Comparison of ENCODE assay signal across 10 cellular contexts in genomic region chr10:119198438-119198837, GRCh38. TPM values are rescaled to one million over a fixed set of nuclear protein-coding genes. Genes with fewer than 3 reads are reported as not detected.
A peak's percentile ranks its signal among the peaks of the same experiment; 100 is the strongest.
DNase-seq lines count a peak whose midpoint lies in the region; ATAC-seq and TF ChIP-seq lines count a peak whose summit lies in the region.
"Had no signal": no experiment of that assay in that cellular context is flagged by ENCODE, and none has a peak within 500 bp of the region (broad histone marks: within the 10 kb centered on the region; RNA-seq: fewer than 3 reads in every experiment).

No MANE protein-coding gene starts in this region.

- no peaks in the 10 kb centered on the region for H3K27me3 ChIP-seq in breast epithelium
- H3K27me3 ChIP-seq in esophagus squamous epithelium: peaks cover 0 to 3% (median 0%) of the 10 kb centered on the region in 4 donors
- H3K27me3 ChIP-seq: SJSA1 had no signal

- H3K36me3 Mint-ChIP-seq in MCF 10A (ENCODE audit: insufficient read depth, unreplicated experiment): no peaks in the 10 kb centered on the region
- H3K36me3 Mint-ChIP-seq: CD8-positive, alpha-beta memory T cell had no signal

- peak; percentile 47 for DNase-seq in MCF 10A (ENCODE audit: unreplicated experiment)
- DNase-seq in breast epithelium (ENCODE audit: low spot score in 2 of 2): no peak
- DNase-seq in UCSD-AML1 (lab: John Stamatoyannopoulos, UW; ENCODE audit: unreplicated experiment): peak; percentile 39
- no peak for DNase-seq in esophagus squamous epithelium (lab: John Stamatoyannopoulos, UW)
- peak; percentile 59 for DNase-seq in stimulated activated CD8-positive, alpha-beta memory T cell treated with anti-CD3 and anti-CD28 coated beads, Interleukin-4, amount 100 ng/mL, for 48 hours
- DNase-seq in DMS53 (lab: John Stamatoyannopoulos, UW): no peak
- no peak for DNase-seq in SK-N-DZ (ENCODE audit: low spot score)

- no peaks in the 10 kb centered on the region for H3K9me3 Mint-ChIP-seq in MCF 10A (ENCODE audit: unreplicated experiment)
- H3K9me3 Mint-ChIP-seq: CD8-positive, alpha-beta memory T cell had no signal

- WGBS in esophagus squamous epithelium, 2 donors: 45 to 56% methylated on average over 7 of the region's 7 CpGs

- H3K36me3 ChIP-seq in breast epithelium: no peaks in the 10 kb centered on the region
- no peaks in the 10 kb centered on the region for H3K36me3 ChIP-seq in esophagus squamous epithelium
- H3K36me3 ChIP-seq: SJSA1 had no signal

- TF ChIP-seq CTCF in MCF 10A (IDR thresholded peaks at IDR 0.05; ENCODE audit: unreplicated experiment) (no peak), breast epithelium (IDR thresholded peaks at IDR 0.05) (no peak), esophagus squamous epithelium (IDR thresholded peaks at IDR 0.05) (peak in 3 of 6 experiments; percentile 2 to 46 (median 21))

- H3K27ac ChIP-seq in breast epithelium (no peak overlapping the region), esophagus squamous epithelium (peak overlapping the region in 3 of 4 donors; percentile 28 to 72 (median 61))

- H3K4me3 ChIP-seq in breast epithelium (no peak overlapping the region), esophagus squamous epithelium (no peak overlapping the region)
- H3K4me3 ChIP-seq: SJSA1 had no signal

- no peak overlapping the region for H3K27ac Mint-ChIP-seq in MCF 10A (ENCODE audit: low read depth, unreplicated experiment)

- POLR2A ChIA-PET in MCF 10A (lab: Yijun Ruan, JAX): interaction anchor here (1.4 to 2.0 kb wide), 3 partner anchors 8 to 397 kb away, joined by 5 to 10 read pairs (median 5); partner anchors contain the start of gene PRDX3

- no peak overlapping the region for H3K4me3 Mint-ChIP-seq in MCF 10A (ENCODE audit: unreplicated experiment)
- H3K4me3 Mint-ChIP-seq: CD8-positive, alpha-beta memory T cell had no signal

- ATAC-seq in HG02973 (IDR thresholded peaks at IDR 0.05; ENCODE audit: unreplicated experiment): no peak

- H3K27me3 Mint-ChIP-seq in MCF 10A (ENCODE audit: insufficient read depth, unreplicated experiment): no peaks in the 10 kb centered on the region

- intact Hi-C loops in MCF 10A (cut with micrococcal nuclease) (no loop called here), breast epithelium (cut with DNase I; ENCODE audit: low total_unique reads) (no loop called here), esophagus squamous epithelium (cut with DNase I) (loop anchor here (5.0 kb wide), 1 partner anchor 249 kb away; no protein-coding TSS in a partner anchor)

- CTCF ChIA-PET in MCF 10A (lab: Yijun Ruan, JAX): interaction anchor here (0.6 to 8.1 kb wide), 22 partner anchors 9 to 608 kb away, joined by 3 to 116 read pairs (median 4); no protein-coding TSS in a partner anchor

- H3K9me3 ChIP-seq in breast epithelium (no peaks in the 10 kb centered on the region), esophagus squamous epithelium (no peaks in the 10 kb centered on the region)
- H3K9me3 ChIP-seq: SJSA1 had no signal

- no TSS peak for BruUV-seq in MCF 10A (replicated peaks; lab: Mats Ljungman, UMichigan)

- H3K4me1 ChIP-seq in breast epithelium (no peaks in the 10 kb centered on the region), esophagus squamous epithelium (peaks cover 5 to 27% (median 10%) of the 10 kb centered on the region in 3 donors)

- TF ChIP-seq POLR2A in breast epithelium (IDR thresholded peaks at IDR 0.05) (no peak), esophagus squamous epithelium (IDR thresholded peaks at IDR 0.05) (no peak)

- peaks cover 16% of the 10 kb centered on the region for H3K4me1 Mint-ChIP-seq in MCF 10A (ENCODE audit: insufficient read depth, unreplicated experiment)

RNA-seq across cellular contexts. Expression of gene GRK5, which starts 8.9 kb away (rescaled TPM):
- total RNA-seq in MCF 10A (2022) (0.82 and 1.2 TPM in 2 replicates), breast epithelium (10 to 100 TPM; 14.9 to 20.6 (median 15.2) TPM), esophagus squamous epithelium (10 to 100 TPM in 1 of 4 donors, 1 to 10 TPM in 3; 2.4 to 18.9 (median 6.3) TPM)
- polyA plus RNA-seq in SK-N-DZ (2014; cell fraction: cytosol; rRNA removed): 57.8 and 65.3 TPM in 2 replicates
- polyA plus RNA-seq in SK-N-DZ (2014; cell fraction: nucleus; rRNA removed): 48.9 and 53.5 TPM in 2 replicates

RNA-seq across cellular contexts. Expression of gene PRDX3, which starts 19.8 kb away (rescaled TPM):
- 85.6 and 94.4 TPM in 2 replicates for total RNA-seq in MCF 10A (2022)
- total RNA-seq in breast epithelium: 100 to 1,000 TPM; 154 to 165 (median 164) TPM
- total RNA-seq in esophagus squamous epithelium: 100 to 1,000 TPM in 3 of 4 donors, 10 to 100 TPM in 1; 42.9 to 183 (median 119) TPM
- 438 and 453 TPM in 2 replicates for polyA plus RNA-seq in SK-N-DZ (2014; cell fraction: cytosol; rRNA removed)
- polyA plus RNA-seq in SK-N-DZ (2014; cell fraction: nucleus; rRNA removed): 217 and 287 TPM in 2 replicates

RNA-seq across cellular contexts. Expression of gene SFXN4, which starts 32.9 kb away (rescaled TPM):
- total RNA-seq in MCF 10A (2022) (33.2 and 44.7 TPM in 2 replicates), breast epithelium (10 to 100 TPM; 14.6 to 25.2 (median 18.6) TPM), esophagus squamous epithelium (100 to 1,000 TPM in 1 of 4 donors, 10 to 100 TPM in 3; 13.8 to 120 (median 24.4) TPM)
- polyA plus RNA-seq in SK-N-DZ (2014; cell fraction: cytosol; rRNA removed): 47.9 and 341 TPM in 2 replicates
- 126 and 295 TPM in 2 replicates for polyA plus RNA-seq in SK-N-DZ (2014; cell fraction: nucleus; rRNA removed)

Comparison
In these comparisons a context has a peak if more than half of its experiments do, and no peak if none do; other contexts are left out.
1. DNase-seq: peak in MCF 10A (single experiment), UCSD-AML1 (single experiment) and stimulated activated CD8-positive, alpha-beta memory T cell treated with anti-CD3 and anti-CD28 coated beads, Interleukin-4, amount 100 ng/mL, for 48 hours (single experiment); none in breast epithelium (0 of 2), esophagus squamous epithelium (single experiment), DMS53 (single experiment) and SK-N-DZ (single experiment).
2. H3K27ac ChIP-seq: peak in esophagus squamous epithelium (3 of 4); none in breast epithelium (0 of 2).